ENCODE assay signal across 8 cellular contexts in the genomic region with DNA sequence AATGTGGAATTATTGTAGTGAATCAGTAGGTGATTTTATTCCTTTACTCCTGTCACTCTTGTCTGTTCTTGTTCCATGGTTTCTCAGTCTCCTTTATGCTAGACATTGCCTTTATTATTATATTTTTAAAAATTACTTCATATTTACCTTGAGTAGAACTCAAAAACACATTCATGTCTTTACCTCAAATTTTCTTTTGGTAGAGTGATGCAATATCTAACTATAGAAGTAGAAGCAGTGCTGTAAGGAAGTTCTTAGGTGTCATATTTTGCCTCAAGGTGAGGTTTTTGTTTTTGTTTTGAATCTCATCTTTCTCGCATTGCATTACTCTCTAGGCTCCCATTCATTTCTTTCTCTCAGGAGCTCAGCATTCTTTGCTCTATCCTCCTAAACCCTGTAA.
"Had no signal": no experiment of that assay in that cellular context is flagged by ENCODE, and none has a peak within 500 bp of the region (broad histone marks: within the 10 kb centered on the region; RNA-seq: fewer than 3 reads in every experiment).

No MANE protein-coding gene starts in this region.

- ATAC-seq: HCT116, HepG2 had no signal

- H3K27ac ChIP-seq: HL-60 had no signal

- H3K9me3 ChIP-seq: HAP-1 had no signal

- H3K27ac Mint-ChIP-seq: HFFc6 had no signal

- H3K36me3 ChIP-seq: HAP-1 had no signal

- DNase-seq: GOT3, H7, HFFc6, KBM-7 had no signal

- H3K4me3 ChIP-seq: HAP-1 had no signal

- H3K4me1 ChIP-seq: HAP-1 had no signal

- H3K9me3 Mint-ChIP-seq: HFFc6 had no signal

- H3K4me3 Mint-ChIP-seq: HFFc6 had no signal
